In the genomic region with DNA sequence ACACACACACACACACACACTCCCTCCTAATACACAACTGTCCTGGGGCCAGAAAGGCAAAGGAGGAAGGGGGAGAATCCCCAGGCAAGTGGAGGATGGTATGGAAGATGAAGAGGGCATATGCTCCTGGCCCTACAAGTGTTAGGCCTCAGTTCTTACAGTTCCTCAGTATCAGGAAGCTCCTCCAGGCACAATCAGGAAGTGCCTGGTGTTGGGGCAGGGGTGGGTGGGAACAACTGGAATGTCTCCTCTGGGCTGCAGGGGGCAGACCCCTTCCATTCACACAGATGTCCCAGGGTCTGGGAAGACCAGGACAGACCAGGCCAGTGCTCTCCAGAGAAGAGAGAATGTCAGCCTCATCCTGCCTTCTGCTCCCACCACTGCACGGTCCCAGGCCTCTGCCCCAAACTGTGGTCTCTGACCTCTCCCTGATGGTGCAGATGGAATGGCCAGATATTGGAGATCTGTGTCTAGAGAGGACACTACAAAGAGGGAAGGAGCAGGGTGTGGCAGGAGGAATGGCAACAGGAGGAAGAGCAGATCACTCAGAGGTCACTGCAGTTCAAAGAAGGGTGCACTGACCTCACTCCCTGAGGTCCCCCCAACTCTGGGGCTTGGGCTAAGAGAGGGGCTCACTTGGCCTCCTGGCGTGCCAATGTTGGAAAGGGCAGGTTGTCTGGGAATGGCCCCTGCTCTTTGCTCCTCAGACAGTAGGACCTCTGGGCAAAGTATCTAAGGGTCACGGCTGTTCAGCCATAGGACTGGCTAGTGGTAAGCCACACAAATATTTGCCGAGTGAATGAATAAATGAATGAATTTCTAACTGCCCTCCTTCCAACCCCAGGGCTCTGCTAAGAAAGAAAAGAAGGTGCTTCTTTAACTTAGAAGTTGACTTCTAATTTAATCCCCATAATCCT, we compare ENCODE assay signal across 8 cellular contexts. TPM values are rescaled to one million over a fixed set of nuclear protein-coding genes. Genes with fewer than 3 reads are reported as not detected.
A peak's percentile ranks its signal among the peaks of the same experiment; 100 is the strongest.
DNase-seq lines count a peak whose midpoint lies in the region; ATAC-seq and TF ChIP-seq lines count a peak whose summit lies in the region.

No MANE protein-coding gene starts in this region.

- intact Hi-C loops in body of pancreas (cut with DNase I), result no loop called here

- peaks cover 52% of the 10 kb centered on the region for H3K36me3 ChIP-seq in DOHH2 (ENCODE audit: control insufficient read depth, low read length)
- no peaks in the 10 kb centered on the region for H3K36me3 ChIP-seq in body of pancreas (replicated peaks in 1 of 2; ENCODE audit: insufficient read depth in 1 of 2, low read depth in 2 of 2)

- H3K9me3 Mint-ChIP-seq in nephron, result no peaks in the 10 kb centered on the region

- peaks cover 43% of the 10 kb centered on the region for H3K79me2 ChIP-seq in DOHH2 (ENCODE audit: control insufficient read depth, low read length)

- H3K9me2 ChIP-seq in DOHH2 (replicated peaks; ENCODE audit: control insufficient read depth, low read length), result no peaks in the 10 kb centered on the region

- ATAC-seq in HG03520 (IDR thresholded peaks at IDR 0.05; ENCODE audit: unreplicated experiment), result peak; percentile 1
- ATAC-seq in body of pancreas, result no peak
- ATAC-seq in HG02798 (IDR thresholded peaks at IDR 0.05; ENCODE audit: poor library complexity, unreplicated experiment), result no peak

- no peak for TF ChIP-seq CTCF in DOHH2 (IDR thresholded peaks at IDR 0.05; ENCODE audit: low read depth, low read length, poor library complexity, severe bottlenecking)
- TF ChIP-seq CTCF in body of pancreas (IDR thresholded peaks at IDR 0.05), result no peak
- TF ChIP-seq CTCF in nephron (IDR thresholded peaks at IDR 0.05; ENCODE audit: unreplicated experiment in 3 of 3), result no peak

- peaks cover 51% of the 10 kb centered on the region for H3K27me3 Mint-ChIP-seq in nephron (ENCODE audit: low read depth)

- H3K9me3 ChIP-seq in DOHH2 (ENCODE audit: control insufficient read depth, insufficient read depth, low read length), result no peaks in the 10 kb centered on the region
- no peaks in the 10 kb centered on the region for H3K9me3 ChIP-seq in body of pancreas

- H3K4me1 ChIP-seq in DOHH2 (ENCODE audit: control insufficient read depth, low read length), result peaks cover 88% of the 10 kb centered on the region
- peaks cover 65% of the 10 kb centered on the region for H3K4me1 ChIP-seq in body of pancreas

- no peak for TF ChIP-seq POLR2A in body of pancreas (IDR thresholded peaks at IDR 0.05)

- H3K4me3 Mint-ChIP-seq in nephron, result peak overlapping the region; percentile 21 to 40 (median 29)

- H3F3A ChIP-seq in DOHH2 (ENCODE audit: control insufficient read depth, insufficient read depth), result peaks cover 22% of the 10 kb centered on the region

- DNase-seq in body of pancreas (no peak), SW 1271 (lab: John Stamatoyannopoulos, UW) (no peak), EL (no peak)
- no peak for DNase-seq in stimulated activated CD4-positive, alpha-beta T cell treated with anti-CD3 and anti-CD28 coated beads, Interleukin-15, amount 100 ng/mL, for 24 hours

- H3K27ac ChIP-seq in DOHH2 (ENCODE audit: low read depth, low read length) (peak overlapping the region; percentile 92), body of pancreas (peak overlapping the region; percentile 83 to 98 (median 94))

- H3K4me3 ChIP-seq in DOHH2 (ENCODE audit: low read length), result peak overlapping the region; percentile 83
- H3K4me3 ChIP-seq in body of pancreas, result peak overlapping the region in 1 of 2 donors; percentile 66

- no peak overlapping the region for H3K27ac Mint-ChIP-seq in nephron

- H3K27me3 ChIP-seq in DOHH2 (ENCODE audit: control insufficient read depth, low read length) (no peaks in the 10 kb centered on the region), body of pancreas (no peaks in the 10 kb centered on the region)

- no peaks in the 10 kb centered on the region for H4K20me1 ChIP-seq in DOHH2 (ENCODE audit: control insufficient read depth, insufficient read depth, low read depth, low read length)

- H3K36me3 Mint-ChIP-seq in nephron (ENCODE audit: low read depth), result no peaks in the 10 kb centered on the region

- no peaks in the 10 kb centered on the region for H3K4me1 Mint-ChIP-seq in nephron

- H3K4me2 ChIP-seq in DOHH2 (ENCODE audit: low read length), result peak overlapping the region; percentile 97

- WGBS in body of pancreas, 2 donors, result 38 to 39% methylated on average over 3 to 4 of the region's 4 CpGs

RNA-seq across cellular contexts. Expression of a gene that starts 2.5 kb away (rescaled TPM):
- total RNA-seq in body of pancreas, result 10 to 100 TPM; 16.1 to 35.3 TPM

RNA-seq across cellular contexts. Expression of a gene that starts 24.5 kb away (rescaled TPM):
- total RNA-seq in body of pancreas, result not detected
